ENCODE assay signal across 1 cellular context in the genomic region with DNA sequence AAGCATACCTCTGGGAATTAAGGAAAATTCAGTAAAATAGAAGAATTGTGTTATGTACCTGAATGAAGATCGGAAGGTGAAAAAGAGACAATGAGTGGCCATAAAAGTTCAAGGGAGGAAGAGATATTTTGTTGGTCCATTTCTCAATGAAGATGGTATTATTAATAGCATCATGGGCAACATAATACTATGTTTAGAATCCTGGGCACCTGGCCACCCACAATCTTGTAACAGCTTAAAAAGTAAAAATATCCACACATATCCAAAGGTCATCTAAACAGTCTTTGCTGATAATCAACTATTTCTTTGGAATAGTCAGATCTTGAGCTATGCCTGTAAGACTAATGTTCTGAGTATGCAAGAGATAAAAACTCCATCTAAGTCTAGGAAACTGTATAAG.
TF ChIP-seq lines count a peak whose summit lies in the region.

No MANE protein-coding gene starts in this region.

TF ChIP-seq in GM23338, 12 proteins besides CTCF, POLR2A, EP300 and RAD21 (continued from another document):
- TF ChIP-seq, protein P1, sequence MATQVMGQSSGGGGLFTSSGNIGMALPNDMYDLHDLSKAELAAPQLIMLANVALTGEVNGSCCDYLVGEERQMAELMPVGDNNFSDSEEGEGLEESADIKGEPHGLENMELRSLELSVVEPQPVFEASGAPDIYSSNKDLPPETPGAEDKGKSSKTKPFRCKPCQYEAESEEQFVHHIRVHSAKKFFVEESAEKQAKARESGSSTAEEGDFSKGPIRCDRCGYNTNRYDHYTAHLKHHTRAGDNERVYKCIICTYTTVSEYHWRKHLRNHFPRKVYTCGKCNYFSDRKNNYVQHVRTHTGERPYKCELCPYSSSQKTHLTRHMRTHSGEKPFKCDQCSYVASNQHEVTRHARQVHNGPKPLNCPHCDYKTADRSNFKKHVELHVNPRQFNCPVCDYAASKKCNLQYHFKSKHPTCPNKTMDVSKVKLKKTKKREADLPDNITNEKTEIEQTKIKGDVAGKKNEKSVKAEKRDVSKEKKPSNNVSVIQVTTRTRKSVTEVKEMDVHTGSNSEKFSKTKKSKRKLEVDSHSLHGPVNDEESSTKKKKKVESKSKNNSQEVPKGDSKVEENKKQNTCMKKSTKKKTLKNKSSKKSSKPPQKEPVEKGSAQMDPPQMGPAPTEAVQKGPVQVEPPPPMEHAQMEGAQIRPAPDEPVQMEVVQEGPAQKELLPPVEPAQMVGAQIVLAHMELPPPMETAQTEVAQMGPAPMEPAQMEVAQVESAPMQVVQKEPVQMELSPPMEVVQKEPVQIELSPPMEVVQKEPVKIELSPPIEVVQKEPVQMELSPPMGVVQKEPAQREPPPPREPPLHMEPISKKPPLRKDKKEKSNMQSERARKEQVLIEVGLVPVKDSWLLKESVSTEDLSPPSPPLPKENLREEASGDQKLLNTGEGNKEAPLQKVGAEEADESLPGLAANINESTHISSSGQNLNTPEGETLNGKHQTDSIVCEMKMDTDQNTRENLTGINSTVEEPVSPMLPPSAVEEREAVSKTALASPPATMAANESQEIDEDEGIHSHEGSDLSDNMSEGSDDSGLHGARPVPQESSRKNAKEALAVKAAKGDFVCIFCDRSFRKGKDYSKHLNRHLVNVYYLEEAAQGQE (IDR thresholded peaks at IDR 0.05; ENCODE audit: unreplicated experiment), result no peak
